Comparison of ENCODE assay signal across 8 cellular contexts in the genomic region with DNA sequence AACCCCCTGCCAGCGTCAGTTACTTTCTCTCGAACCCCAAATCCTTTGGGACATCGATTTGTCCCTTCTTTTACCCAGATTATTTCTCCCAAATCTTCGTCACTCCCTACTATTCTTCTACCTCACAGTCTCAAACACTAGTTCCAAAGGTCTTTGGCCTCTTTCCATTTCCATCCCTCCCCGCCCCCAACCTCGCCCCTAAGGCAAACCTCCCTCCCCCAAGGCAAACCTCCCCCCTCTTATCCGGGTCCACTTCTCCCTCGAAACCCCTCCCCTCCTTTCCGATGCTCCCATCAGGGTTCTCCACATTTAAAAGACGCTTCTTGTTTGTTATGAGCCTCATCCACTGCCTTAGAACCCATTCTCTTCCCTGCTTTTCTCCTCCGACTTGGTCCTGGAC. TPM values are rescaled to one million over a fixed set of nuclear protein-coding genes. Genes with fewer than 3 reads are reported as not detected.
DNase-seq lines count a peak whose midpoint lies in the region; ATAC-seq and TF ChIP-seq lines count a peak whose summit lies in the region.

No MANE protein-coding gene starts in this region.

- CTCF ChIA-PET in AG04450 (lab: Charles Lee): no interaction called here

- H3K4me2 ChIP-seq in Loucy (ENCODE audit: low read depth, low read length, poor library complexity, severe bottlenecking): peak overlapping the region; percentile 88

- DNase-seq in AG04450 (ENCODE audit: low read depth, low spot score) (no peak), colonic mucosa (peak; percentile 73), putamen (ENCODE audit: low spot score) (no peak)
- DNase-seq in stimulated activated CD4-positive, alpha-beta T cell treated with anti-CD3 and anti-CD28 coated beads, Interleukin-4, amount 100 ng/mL, for 4 hours: no peak

- ATAC-seq in GM21423 (IDR thresholded peaks at IDR 0.05; ENCODE audit: unreplicated experiment) (no peak), GM18867 (IDR thresholded peaks at IDR 0.05; ENCODE audit: unreplicated experiment) (no peak)

- intact Hi-C loops in colonic mucosa (cut with DNase I): loop anchor here (10.0 kb wide), 1 partner anchor 773 kb away; the partner anchor contains the start of gene CCDC174

- H3K27me3 ChIP-seq in AG04450 (ENCODE audit: control insufficient read depth, insufficient read depth, low read length) (no peaks in the 10 kb centered on the region), Loucy (ENCODE audit: insufficient read depth, low read length, poor library complexity, severe bottlenecking) (no peaks in the 10 kb centered on the region), colonic mucosa (no peaks in the 10 kb centered on the region), mononuclear cell (ENCODE audit: insufficient read depth, low read length) (no peaks in the 10 kb centered on the region)

- H4K20me1 ChIP-seq in Loucy (ENCODE audit: insufficient read depth, low read length, poor library complexity, severe bottlenecking): peaks cover 26% of the 10 kb centered on the region

- H3K27ac ChIP-seq in AG04450 (ENCODE audit: low read depth, low read length) (peak overlapping the region; percentile 73), colonic mucosa (peak overlapping the region; percentile 80)

- H3K9ac ChIP-seq in Loucy (ENCODE audit: low read depth, low read length, poor library complexity, severe bottlenecking) (peak overlapping the region; percentile 79), colonic mucosa (ENCODE audit: low read depth in 2 of 2, low read length in 2 of 2) (peak overlapping the region; percentile 92)

- POLR2A ChIA-PET in AG04450 (lab: Yijun Ruan, JAX): no interaction called here

- H3K4me3 ChIP-seq in AG04450 (ENCODE audit: low read depth, low read length): peak overlapping the region; percentile 95
- peak overlapping the region; percentile 89 for H3K4me3 ChIP-seq in Loucy (ENCODE audit: low read length, poor library complexity, severe bottlenecking)
- H3K4me3 ChIP-seq in colonic mucosa: peak overlapping the region; percentile 91
- peak overlapping the region; percentile 97 for H3K4me3 ChIP-seq in mononuclear cell (ENCODE audit: low read length)

- H2AFZ ChIP-seq in Loucy (ENCODE audit: low read length): peak overlapping the region; percentile 92

- no peaks in the 10 kb centered on the region for H3F3A ChIP-seq in Loucy (ENCODE audit: low read depth)

- no peaks in the 10 kb centered on the region; the same call in 1 of the 2 replicates for H3K36me3 ChIP-seq in Loucy (ENCODE audit: insufficient read depth, low read length)
- peaks cover 11% of the 10 kb centered on the region for H3K36me3 ChIP-seq in colonic mucosa

- TF ChIP-seq CTCF in AG04450 (IDR thresholded peaks at IDR 0.05; ENCODE audit: low read depth, low read length) (no peak), Loucy (conservative IDR thresholded peaks at IDR 0.05; ENCODE audit: low read length) (no peak), colonic mucosa (IDR thresholded peaks at IDR 0.05) (no peak)

- H3K9me3 ChIP-seq in AG04450 (ENCODE audit: control insufficient read depth, insufficient read depth, low read length) (peaks cover 3% of the 10 kb centered on the region; the same call in 1 of the 2 replicates), Loucy (ENCODE audit: insufficient read depth, low read depth, low read length) (no peaks in the 10 kb centered on the region), colonic mucosa (no peaks in the 10 kb centered on the region), mononuclear cell (ENCODE audit: low read depth, low read length) (no peaks in the 10 kb centered on the region)

- H3K9me2 ChIP-seq in Loucy (replicated peaks; ENCODE audit: low read depth, low read length): no peaks in the 10 kb centered on the region

- H3K4me1 ChIP-seq in Loucy (ENCODE audit: insufficient read depth, low read length, poor library complexity, severe bottlenecking) (peaks cover 59% of the 10 kb centered on the region), colonic mucosa (peaks cover 6% of the 10 kb centered on the region), mononuclear cell (ENCODE audit: insufficient read depth, low read length) (peaks cover 41% of the 10 kb centered on the region)

- peaks cover 77% of the 10 kb centered on the region for H3K79me2 ChIP-seq in Loucy (ENCODE audit: insufficient read depth, low read length)

RNA-seq across cellular contexts. Expression of gene EAF1, which starts 0.6 kb away (rescaled TPM):
- 9.7 and 11.0 TPM in 2 replicates for polyA plus RNA-seq in AG04450 (2011; rRNA removed)
- polyA minus RNA-seq in AG04450 (2011; rRNA and poly(A)+ RNA removed): 20.2 and 21.2 TPM in 2 replicates
- total RNA-seq in colonic mucosa: 10 to 100 TPM; 24.9 to 28.0 TPM
- total RNA-seq in mononuclear cell: 121 TPM

RNA-seq across cellular contexts. Expression of gene METTL6, which starts 0.6 kb away (rescaled TPM):
- 23.0 and 25.9 TPM in 2 replicates for polyA plus RNA-seq in AG04450 (2011; rRNA removed)
- polyA minus RNA-seq in AG04450 (2011; rRNA and poly(A)+ RNA removed): 14.6 and 19.3 TPM in 2 replicates
- total RNA-seq in colonic mucosa: 10 to 100 TPM in 1 of 2 donors, 1 to 10 TPM in 1; 8.8 to 11.4 TPM
- 9.7 TPM for total RNA-seq in mononuclear cell
